ENCODE assay signal across 34 cellular contexts in genomic region chr10:87072449-87072848, GRCh38. TPM values are rescaled to one million over a fixed set of nuclear protein-coding genes. Genes with fewer than 3 reads are reported as not detected.
"Had no signal": no experiment of that assay in that cellular context is flagged by ENCODE, and none has a peak within 500 bp of the region (broad histone marks: within the 10 kb centered on the region; RNA-seq: fewer than 3 reads in every experiment).

No MANE protein-coding gene starts in this region.

- H3K9me3 Mint-ChIP-seq: dendritic cell treated with granulocyte-macrophage colony-stimulating factor and Interleukin-4, amounts not matched to agents 40 ng/mL and 50 ng/mL, for 4 days; effector memory CD8-positive, alpha-beta T cell; endodermal cell; mesothelial cell of epicardium; naive B cell had no signal

- H3K27ac Mint-ChIP-seq: dendritic cell treated with granulocyte-macrophage colony-stimulating factor and Interleukin-4, amounts not matched to agents 40 ng/mL and 50 ng/mL, for 4 days; endodermal cell; mesothelial cell of epicardium had no signal

- H3K9me3 ChIP-seq: colonic mucosa, esophagus squamous epithelium, gastrocnemius medialis, heart right ventricle, left lung, lower lobe of right lung, mucosa of descending colon had no signal

- H3K27me3 ChIP-seq: colonic mucosa, esophagus squamous epithelium, gastrocnemius medialis, heart right ventricle, left lung had no signal

- H3K4me3 Mint-ChIP-seq: dendritic cell treated with granulocyte-macrophage colony-stimulating factor and Interleukin-4, amounts not matched to agents 40 ng/mL and 50 ng/mL, for 4 days; effector memory CD8-positive, alpha-beta T cell; endodermal cell; mesothelial cell of epicardium had no signal

- H3K4me3 ChIP-seq: colonic mucosa, esophagus squamous epithelium, gastrocnemius medialis, heart right ventricle, left lung, lower lobe of right lung, mucosa of descending colon had no signal

- H3K36me3 ChIP-seq: colonic mucosa had no signal

- FAIRE-seq: endometrium, islet of Langerhans, keratinocyte had no signal

- DNase-seq: colonic mucosa; cortex of kidney; effector CD8-positive, alpha-beta T cell; effector memory CD8-positive, alpha-beta T cell; endodermal cell; erythroblast; esophagus squamous epithelium; foreskin fibroblast; foreskin melanocyte; gastrocnemius medialis; glutamatergic neuron; head of caudate nucleus; heart right ventricle; hippocampal formation; left cardiac atrium; left lung; left ventricle myocardium superior; lower lobe of right lung; mesenchymal stem cell; mucosa of descending colon; naive B cell had no signal

- ATAC-seq: effector memory CD8-positive, alpha-beta T cell; esophagus mucosa; gastrocnemius medialis; heart right ventricle; left cardiac atrium; left lung; left ventricle myocardium superior; lower lobe of right lung; mucosa of descending colon had no signal

- H3K27me3 Mint-ChIP-seq: dendritic cell treated with granulocyte-macrophage colony-stimulating factor and Interleukin-4, amounts not matched to agents 40 ng/mL and 50 ng/mL, for 4 days; effector memory CD8-positive, alpha-beta T cell; naive B cell had no signal

- H3K27ac ChIP-seq: colonic mucosa, epithelial cell of prostate, esophagus squamous epithelium, gastrocnemius medialis, heart right ventricle, left lung, lower lobe of right lung had no signal

- H3K4me1 ChIP-seq: colonic mucosa, gastrocnemius medialis, heart right ventricle, left lung, lower lobe of right lung had no signal

RNA-seq across cellular contexts. Expression of gene FAM25A, which starts 52.4 kb away (rescaled TPM):
- total RNA-seq: colonic mucosa, dermis microvascular lymphatic vessel endothelial cell, endodermal cell, gastrocnemius medialis, glomerular endothelial cell, heart right ventricle, kidney epithelial cell, left cardiac atrium, left lung, left ventricle myocardium superior, lower lobe of right lung, lung microvascular endothelial cell, mesenteric fat pad, mesothelial cell of epicardium, mucosa of descending colon, myocyte had no signal
- polyA plus RNA-seq: heart right ventricle had no signal
